ENCODE assay signal across 8 cellular contexts in the genomic region with DNA sequence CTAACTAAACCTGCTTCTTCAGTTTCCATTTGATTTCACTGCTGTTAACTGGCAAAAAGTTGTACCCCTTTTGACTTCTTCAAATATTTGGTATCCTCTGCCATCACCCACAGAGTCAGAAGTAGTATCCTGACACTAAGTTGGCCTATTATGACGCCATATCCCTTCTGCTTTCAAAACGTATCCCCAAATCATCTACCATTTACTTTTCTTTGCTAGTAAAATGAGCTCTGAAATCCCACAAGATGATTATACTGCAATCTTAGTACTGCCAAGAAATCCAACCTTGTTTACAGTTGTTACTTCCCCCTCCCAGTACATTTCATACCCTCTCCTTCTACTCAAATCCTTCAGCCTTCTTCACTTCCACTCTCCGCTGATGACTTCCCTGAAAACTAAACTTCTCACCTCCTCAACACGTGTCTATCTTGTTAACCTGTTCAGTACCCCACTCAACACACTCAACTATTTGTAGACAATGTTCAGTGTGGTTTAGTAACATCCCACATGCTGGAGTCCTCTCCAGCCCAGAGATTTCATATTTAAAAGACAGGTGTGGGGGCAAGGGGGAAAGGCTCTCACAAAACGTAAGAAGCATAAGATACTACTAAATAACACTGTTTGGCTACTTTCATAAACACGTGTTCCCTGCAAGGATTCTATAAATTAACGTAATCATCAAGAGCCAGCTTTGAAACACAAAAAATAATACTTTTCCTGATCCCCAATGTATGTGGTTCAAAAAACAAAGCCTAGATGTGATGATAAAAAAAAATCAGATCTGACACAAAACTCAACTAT. TPM values are rescaled to one million over a fixed set of nuclear protein-coding genes. Genes with fewer than 3 reads are reported as not detected.
DNase-seq lines count a peak whose midpoint lies in the region; ATAC-seq, FAIRE-seq and TF ChIP-seq lines count a peak whose summit lies in the region.

No MANE protein-coding gene starts in this region.

- 100% methylated on average over 1 of the region's 7 CpGs; no CpG with 5 or more reads in 1 of the 2 donors for WGBS in neuronal stem cell (ENCODE audit: extremely low coverage in 2 of 2, insufficient read length in 2 of 2, insufficient replicate concordance in 1 of 2), 2 donors

- TF ChIP-seq CTCF in OCI-LY7 (conservative IDR thresholded peaks at IDR 0.05; ENCODE audit: low read length) (no peak), endothelial cell (IDR thresholded peaks at IDR 0.05; ENCODE audit: unreplicated experiment) (no peak)

- no peak overlapping the region for H2BK12ac ChIP-seq in neuronal stem cell (ENCODE audit: low read length)

- peaks cover 12% of the 10 kb centered on the region for H3K4me1 ChIP-seq in OCI-LY7 (ENCODE audit: insufficient read depth, low read length, poor library complexity, severe bottlenecking)
- H3K4me1 ChIP-seq in neuronal stem cell (ENCODE audit: control insufficient read depth in 2 of 2, insufficient read depth in 1 of 2, low read depth in 1 of 2, low read length in 2 of 2) = peaks cover 1 to 7% of the 10 kb centered on the region in 2 donors

- no peaks in the 10 kb centered on the region for H3K9me3 Mint-ChIP-seq in endothelial cell (ENCODE audit: unreplicated experiment)

- no peak overlapping the region for H4K91ac ChIP-seq in neuronal stem cell (ENCODE audit: low read depth, low read length, poor library complexity)

- H3K9me3 ChIP-seq in OCI-LY7 (ENCODE audit: low read length) = no peaks in the 10 kb centered on the region
- no peaks in the 10 kb centered on the region for H3K9me3 ChIP-seq in neuronal stem cell (replicated peaks in 1 of 2; ENCODE audit: control insufficient read depth in 2 of 2, insufficient read depth in 1 of 2, low read depth in 1 of 2, low read length in 2 of 2)

- H3K4me3 ChIP-seq in OCI-LY7 (ENCODE audit: low read depth, low read length, poor library complexity, severe bottlenecking) (peak overlapping the region; percentile 96), neuronal stem cell (ENCODE audit: low read length in 2 of 2) (peak overlapping the region; percentile 87 to 98)

- H2BK15ac ChIP-seq in neuronal stem cell (ENCODE audit: low read length) = no peak overlapping the region

- ATAC-seq in GM21723 (IDR thresholded peaks at IDR 0.05; ENCODE audit: unreplicated experiment) = no peak

- intact Hi-C loops in OCI-LY7 (cut with micrococcal nuclease; ENCODE audit: unreplicated experiment) = loop anchor here (5.0 to 10.0 kb wide), 3 partner anchors 327 to 499 kb away; partner anchors contain the start of gene TMA16

- no peaks in the 10 kb centered on the region for H3K27me3 ChIP-seq in neuronal stem cell (ENCODE audit: control insufficient read depth in 3 of 3, insufficient read depth in 3 of 3, low read depth in 1 of 3, low read length in 3 of 3)

- H3K23ac ChIP-seq in neuronal stem cell (ENCODE audit: low read depth, low read length, poor library complexity) = no peak overlapping the region

- H2BK5ac ChIP-seq in neuronal stem cell (ENCODE audit: low read length) = no peak overlapping the region

- H3K36me3 ChIP-seq in OCI-LY7 (ENCODE audit: insufficient read depth, low read length) (peaks cover 38% of the 10 kb centered on the region), neuronal stem cell (replicated peaks in 1 of 2; ENCODE audit: control insufficient read depth in 2 of 2, insufficient read depth in 2 of 2, low read length in 2 of 2) (peaks cover 6 to 41% of the 10 kb centered on the region in 2 donors)

- no peak overlapping the region for H3K4ac ChIP-seq in neuronal stem cell (ENCODE audit: low read length)

- H4K20me1 ChIP-seq in OCI-LY7 (ENCODE audit: insufficient read depth, low read length) = peaks cover 20% of the 10 kb centered on the region

- POLR2A ChIA-PET in OCI-LY7 (lab: Charles Lee) = interaction anchor here (1.3 to 1.5 kb wide), 2 partner anchors 9 to 320 kb away, joined by 3 to 4 read pairs; no protein-coding TSS in a partner anchor

- FAIRE-seq in GM12891 (lab: Jason Lieb, UNC) = peak; percentile 13

- H3K36me3 Mint-ChIP-seq in endothelial cell (ENCODE audit: low read depth, unreplicated experiment) = peaks cover 4% of the 10 kb centered on the region

- H4K8ac ChIP-seq in neuronal stem cell (ENCODE audit: low read depth, low read length) = no peak overlapping the region

- no peaks in the 10 kb centered on the region for H3K79me1 ChIP-seq in neuronal stem cell (ENCODE audit: low read depth, low read length)

- no peaks in the 10 kb centered on the region for H3K9me2 ChIP-seq in OCI-LY7 (ENCODE audit: insufficient read depth, low read length)

- CTCF ChIA-PET in OCI-LY7 (lab: Charles Lee; ENCODE audit: unreplicated experiment) = no interaction called here

- H3K14ac ChIP-seq in neuronal stem cell (ENCODE audit: low read length) = no peak overlapping the region

- H3K4me2 ChIP-seq in OCI-LY7 (ENCODE audit: low read length) (peak overlapping the region; percentile 95), neuronal stem cell (ENCODE audit: insufficient read depth, low read length, poor library complexity, severe bottlenecking) (peak overlapping the region; percentile 46)

- H3K27ac Mint-ChIP-seq in endothelial cell (ENCODE audit: unreplicated experiment) = peak overlapping the region; percentile 94

- H3K27ac ChIP-seq in OCI-LY7 (ENCODE audit: low read depth, low read length, poor library complexity, severe bottlenecking) = peak overlapping the region; percentile 53
- H3K27ac ChIP-seq in neuronal stem cell (replicated peaks; ENCODE audit: low read length) = no peak overlapping the region

- BruUV-seq in OCI-LY7 (replicated peaks; lab: Mats Ljungman, UMichigan) = no TSS peak

- TF ChIP-seq POLR2A in GM12891 (IDR thresholded peaks at IDR 0.05; ENCODE audit: low read depth, low read length) = no peak

- H3K9ac ChIP-seq in neuronal stem cell (ENCODE audit: low read depth, low read length, poor library complexity) = no peak overlapping the region

- no peak overlapping the region for H3K18ac ChIP-seq in neuronal stem cell (ENCODE audit: low read length)

- peak overlapping the region; percentile 96 for H3K4me3 Mint-ChIP-seq in endothelial cell (ENCODE audit: unreplicated experiment)

- peak overlapping the region; percentile 82; the same call in 1 of the 2 replicates for H2AFZ ChIP-seq in OCI-LY7 (ENCODE audit: low read length)
- H2AFZ ChIP-seq in neuronal stem cell (ENCODE audit: low read length) = peak overlapping the region; percentile 95

- peaks cover 60% of the 10 kb centered on the region for H3K79me2 ChIP-seq in OCI-LY7 (ENCODE audit: insufficient read depth, low read depth, low read length)

- no peak overlapping the region for H2BK120ac ChIP-seq in neuronal stem cell (ENCODE audit: low read depth, low read length)

- peaks cover 8% of the 10 kb centered on the region for H3K27me3 Mint-ChIP-seq in endothelial cell (ENCODE audit: unreplicated experiment)

- H3K4me1 Mint-ChIP-seq in endothelial cell (ENCODE audit: unreplicated experiment) = peaks cover 24% of the 10 kb centered on the region

- H2AK5ac ChIP-seq in neuronal stem cell (ENCODE audit: low read depth, low read length) = no peak overlapping the region

- no peak for DNase-seq in GM12891 (ENCODE audit: insufficient read length, low spot score)
- peak; percentile 8 for DNase-seq in OCI-LY7 (ENCODE audit: low spot score)
- no peak for DNase-seq in endothelial cell (ENCODE audit: low spot score)
- DNase-seq in neuronal stem cell (ENCODE audit: low spot score) = no peak
- DNase-seq in stimulated activated CD8-positive, alpha-beta memory T cell treated with anti-CD3 and anti-CD28 coated beads, Interleukin-4, amount 100 ng/mL, for 48 hours = no peak
- no peak for DNase-seq in activated gamma-delta T cell (lab: John Stamatoyannopoulos, UW)
- DNase-seq in NCI-H187 treated with DMSO at 0.1 percent for 48 hours (lab: John Stamatoyannopoulos, UW) = no peak

TF ChIP-seq in GM12891, 5 proteins besides CTCF, POLR2A, EP300 and RAD21:
- no peak for TF ChIP-seq TAF1 (IDR thresholded peaks at IDR 0.05; ENCODE audit: low read depth, low read length)
- no peak for TF ChIP-seq POU2F2 (IDR thresholded peaks at IDR 0.05; ENCODE audit: low read depth, low read length)
- no peak for TF ChIP-seq POLR2AphosphoS5 (IDR thresholded peaks at IDR 0.05; ENCODE audit: low read depth, low read length)
- TF ChIP-seq SPI1 (IDR thresholded peaks at IDR 0.05; ENCODE audit: low read depth, low read length) = no peak

RNA-seq across cellular contexts. Expression of gene NAF1, which starts 1.3 kb away (rescaled TPM):
- 9.5 TPM for polyA plus RNA-seq in GM12891 (2012; ENCODE audit: low read depth, missing spikeins)
- 18.2 and 18.8 TPM in 2 replicates for total RNA-seq in OCI-LY7 (2014; rRNA removed; shearing (Covaris generic))
- total RNA-seq in OCI-LY7 (2022) (32.7 and 33.3 TPM in 2 replicates), endothelial cell (ENCODE audit: unreplicated experiment) (14.8 TPM)
- 18.5 TPM for polyA plus RNA-seq in neuronal stem cell (2013, experiment 1 of 2)
- 18.6 TPM for polyA plus RNA-seq in neuronal stem cell (2013, experiment 2 of 2)
